ENCODE assay signal across 1 cellular context in the genomic region with DNA sequence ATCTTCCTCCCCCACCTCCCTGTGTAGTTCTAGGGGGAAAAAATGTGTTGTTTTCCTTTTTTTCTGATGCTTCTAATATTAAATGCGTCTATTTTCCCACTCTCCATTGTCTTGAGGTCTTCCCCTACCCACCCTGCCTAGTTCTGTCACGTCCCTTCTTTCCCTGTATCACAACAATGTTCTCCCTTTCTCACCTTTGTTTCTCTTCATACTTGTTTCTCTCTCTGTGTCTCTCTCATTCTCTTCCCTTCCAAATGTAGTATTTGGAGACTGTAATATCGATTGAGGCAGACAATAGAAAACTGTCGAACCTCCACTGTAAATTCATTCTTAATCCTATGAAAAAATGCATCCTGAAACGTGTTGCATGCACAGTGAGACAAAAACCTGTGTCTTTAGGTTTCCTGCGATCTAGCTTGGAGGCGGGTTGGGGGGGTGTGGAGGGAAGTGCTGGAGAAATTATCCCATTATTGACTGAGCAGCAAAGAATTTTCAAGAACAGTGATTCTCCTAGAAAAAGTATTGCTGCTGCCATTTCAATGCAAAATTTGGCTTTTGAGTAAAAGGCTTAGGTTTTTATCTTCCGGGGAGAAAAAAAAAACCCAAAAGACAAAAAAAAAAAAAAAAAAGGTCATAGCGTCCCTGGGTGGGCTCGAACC.
TF ChIP-seq lines count a peak whose summit lies in the region.

No MANE protein-coding gene starts in this region.

TF ChIP-seq in IMR-90, 13 proteins besides CTCF, POLR2A, EP300 and RAD21:
- TF ChIP-seq, protein P1, sequence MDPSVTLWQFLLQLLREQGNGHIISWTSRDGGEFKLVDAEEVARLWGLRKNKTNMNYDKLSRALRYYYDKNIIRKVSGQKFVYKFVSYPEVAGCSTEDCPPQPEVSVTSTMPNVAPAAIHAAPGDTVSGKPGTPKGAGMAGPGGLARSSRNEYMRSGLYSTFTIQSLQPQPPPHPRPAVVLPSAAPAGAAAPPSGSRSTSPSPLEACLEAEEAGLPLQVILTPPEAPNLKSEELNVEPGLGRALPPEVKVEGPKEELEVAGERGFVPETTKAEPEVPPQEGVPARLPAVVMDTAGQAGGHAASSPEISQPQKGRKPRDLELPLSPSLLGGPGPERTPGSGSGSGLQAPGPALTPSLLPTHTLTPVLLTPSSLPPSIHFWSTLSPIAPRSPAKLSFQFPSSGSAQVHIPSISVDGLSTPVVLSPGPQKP (IDR thresholded peaks at IDR 0.05; ENCODE audit: borderline replicate concordance, low read depth, low read length): no peak
- TF ChIP-seq MAFK (IDR thresholded peaks at IDR 0.05; ENCODE audit: low read depth, low read length): no peak
- TF ChIP-seq BHLHE40 (IDR thresholded peaks at IDR 0.05; ENCODE audit: low read depth, low read length): no peak
- TF ChIP-seq, protein P2, sequence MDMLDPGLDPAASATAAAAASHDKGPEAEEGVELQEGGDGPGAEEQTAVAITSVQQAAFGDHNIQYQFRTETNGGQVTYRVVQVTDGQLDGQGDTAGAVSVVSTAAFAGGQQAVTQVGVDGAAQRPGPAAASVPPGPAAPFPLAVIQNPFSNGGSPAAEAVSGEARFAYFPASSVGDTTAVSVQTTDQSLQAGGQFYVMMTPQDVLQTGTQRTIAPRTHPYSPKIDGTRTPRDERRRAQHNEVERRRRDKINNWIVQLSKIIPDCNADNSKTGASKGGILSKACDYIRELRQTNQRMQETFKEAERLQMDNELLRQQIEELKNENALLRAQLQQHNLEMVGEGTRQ (IDR thresholded peaks at IDR 0.05; ENCODE audit: low read depth, low read length): no peak
- TF ChIP-seq RCOR1 (IDR thresholded peaks at IDR 0.05; ENCODE audit: insufficient replicate concordance, low read length): no peak
- TF ChIP-seq CHD1 (IDR thresholded peaks at IDR 0.05; ENCODE audit: low read depth, low read length): no peak
- no peak for TF ChIP-seq NFE2L2 (IDR thresholded peaks at IDR 0.05; ENCODE audit: low read depth, low read length)
- TF ChIP-seq MAZ (IDR thresholded peaks at IDR 0.05; ENCODE audit: borderline replicate concordance, low read depth, low read length): no peak
- TF ChIP-seq SMC3 (IDR thresholded peaks at IDR 0.05; ENCODE audit: low read depth, low read length): no peak
- no peak for TF ChIP-seq FOS (IDR thresholded peaks at IDR 0.05; ENCODE audit: low read depth, low read length)
- TF ChIP-seq RFX5 (IDR thresholded peaks at IDR 0.05; ENCODE audit: low read depth, low read length): no peak
- TF ChIP-seq MXI1 (IDR thresholded peaks at IDR 0.05; ENCODE audit: borderline replicate concordance, low read depth, low read length): no peak
- no peak for TF ChIP-seq CEBPB (IDR thresholded peaks at IDR 0.05; ENCODE audit: low read depth, low read length)
